In genomic region chr2:213149949-213150314, GRCh38 we compare ENCODE assay signal across 8 cellular contexts. TPM values are rescaled to one million over a fixed set of nuclear protein-coding genes. Genes with fewer than 3 reads are reported as not detected.
DNase-seq lines count a peak whose midpoint lies in the region; ATAC-seq and TF ChIP-seq lines count a peak whose summit lies in the region.

No MANE protein-coding gene starts in this region.

- H3K9ac ChIP-seq in SK-N-MC (ENCODE audit: insufficient read length): peak overlapping the region; percentile 92

- no peaks in the 10 kb centered on the region for H3K9me3 ChIP-seq in SK-N-MC (ENCODE audit: low read depth, low read length)

- DNase-seq in SK-N-MC (ENCODE audit: low read depth, low spot score): no peak
- DNase-seq in fibroblast of mammary gland (ENCODE audit: low read depth): no peak
- peak; percentile 30 for DNase-seq in retina
- no peak for DNase-seq in amniotic stem cell (lab: John Stamatoyannopoulos, UW)
- DNase-seq in H4 (ENCODE audit: low spot score): no peak

- peaks cover 21% of the 10 kb centered on the region; the same call in 1 of the 2 replicates for H3K36me3 ChIP-seq in SK-N-MC (ENCODE audit: insufficient read depth, low read length)

- H3K27ac ChIP-seq in SK-N-MC: peak overlapping the region; percentile 89

- TF ChIP-seq CTCF in fibroblast of mammary gland (conservative IDR thresholded peaks at IDR 0.05; ENCODE audit: control insufficient read depth, insufficient read depth, low read depth, low read length): no peak

- ATAC-seq in HG03571 (IDR thresholded peaks at IDR 0.05; ENCODE audit: unreplicated experiment) (no peak), GM18909 (IDR thresholded peaks at IDR 0.05; ENCODE audit: poor library complexity, unreplicated experiment) (no peak)

- H3K4me3 ChIP-seq in GM08714 (ENCODE audit: low read length): peak overlapping the region; percentile 88
- H3K4me3 ChIP-seq in SK-N-MC: peak overlapping the region; percentile 95
- H3K4me3 ChIP-seq in fibroblast of mammary gland (ENCODE audit: control insufficient read depth, low read depth, low read length): peak overlapping the region; percentile 78

RNA-seq across cellular contexts. Expression of gene IKZF2, which starts 1.5 kb away (rescaled TPM):
- total RNA-seq in H4 (2014; rRNA removed; shearing (Covaris generic)): 0.68 and 1.7 TPM in 2 replicates
